11 cellular contexts compared by ENCODE assay signal in the genomic region with DNA sequence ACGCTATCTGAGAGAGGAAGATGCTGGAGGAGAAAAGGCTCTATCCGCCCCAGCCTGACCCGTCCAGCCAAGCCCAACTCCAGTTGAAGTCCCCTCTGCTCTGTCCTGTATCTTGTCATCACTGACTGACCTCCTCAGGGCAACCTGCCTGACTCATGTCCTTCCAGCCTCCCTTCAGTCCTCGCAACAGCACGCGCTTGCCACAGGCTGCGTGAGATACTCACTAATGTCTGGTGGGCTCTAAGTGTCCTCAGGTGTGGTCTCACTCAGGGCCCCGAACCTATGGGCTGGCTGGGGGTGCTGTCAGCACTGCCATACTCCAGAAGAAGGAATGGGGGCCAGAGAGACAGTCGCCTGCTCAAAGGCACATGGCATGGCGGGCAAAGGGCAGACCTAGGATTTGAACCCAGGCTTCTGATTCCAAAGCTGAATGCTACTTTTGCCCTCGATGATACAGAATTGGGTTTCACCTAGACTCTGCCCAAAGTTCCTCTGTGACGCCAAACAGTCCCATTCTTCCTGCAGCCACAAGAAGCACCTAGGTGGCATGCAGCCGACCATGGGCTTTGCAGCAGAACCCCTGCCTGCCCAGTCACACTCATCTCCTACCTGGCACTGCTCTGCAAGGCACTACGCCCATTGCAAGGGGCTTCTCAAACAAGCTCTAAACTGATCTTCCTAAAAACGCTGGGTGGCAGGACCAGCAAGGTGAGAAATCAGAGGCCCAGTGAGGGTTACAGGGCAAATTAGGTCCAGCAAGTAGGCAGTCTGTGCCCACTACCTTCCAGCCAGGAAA. TPM values are rescaled to one million over a fixed set of nuclear protein-coding genes. Genes with fewer than 3 reads are reported as not detected.
DNase-seq lines count a peak whose midpoint lies in the region; ATAC-seq and TF ChIP-seq lines count a peak whose summit lies in the region.
"Had no signal": no experiment of that assay in that cellular context is flagged by ENCODE, and none has a peak within 500 bp of the region (broad histone marks: within the 10 kb centered on the region; RNA-seq: fewer than 3 reads in every experiment).

No MANE protein-coding gene starts in this region.

- no peak for TF ChIP-seq EP300 in gastroesophageal sphincter (IDR thresholded peaks at IDR 0.05)

- H3K4me3 ChIP-seq in CD4-positive, CD25-positive, alpha-beta regulatory T cell (ENCODE audit: low read depth, low read length): peak overlapping the region; percentile 61
- no peak overlapping the region for H3K4me3 ChIP-seq in Peyer's patch
- H3K4me3 ChIP-seq in gastroesophageal sphincter: peak overlapping the region in 1 of 2 donors; percentile 4
- peak overlapping the region; percentile 53 for H3K4me3 ChIP-seq in psoas muscle
- no peak overlapping the region for H3K4me3 ChIP-seq in A673 (ENCODE audit: low read depth, low read length, poor library complexity, severe bottlenecking)
- H3K4me3 ChIP-seq: GM23248 had no signal

- H3K9me3 Mint-ChIP-seq in CD4-positive, CD25-positive, alpha-beta regulatory T cell: no peaks in the 10 kb centered on the region
- H3K9me3 Mint-ChIP-seq: activated T-helper 1 cell treated with anti-CD3 and anti-CD28 coated beads, Interleukin-12 subunit alpha, Interleukin-12 subunit beta, Interleukin-2, Interleukin-4 antibody, amounts not matched to agents 30 ng/mL and 10 ng/mL and 1 ng/mL, durations not matched to agents 14 hours and 24 hours and 36 hours had no signal

- ATAC-seq in CD4-positive, CD25-positive, alpha-beta regulatory T cell (ENCODE audit: low read depth in 2 of 2): no peak
- ATAC-seq in gastroesophageal sphincter (no peak), psoas muscle (peak in 3 of 4 donors; percentile 9 to 22 (median 20)), HG02623 (IDR thresholded peaks at IDR 0.05; ENCODE audit: unreplicated experiment) (no peak)

- no TSS peak for BruUV-seq in A673 (replicated peaks; lab: Mats Ljungman, UMichigan)

- DNase-seq in CD4-positive, CD25-positive, alpha-beta regulatory T cell: no peak
- no peak for DNase-seq in Peyer's patch
- DNase-seq in psoas muscle: peak in 1 of 2 donors; percentile 53
- DNase-seq in T-helper 9 cell: no peak
- no peak for DNase-seq in NCI-H2196 treated with DMSO at 0.1 percent for 48 hours (lab: John Stamatoyannopoulos, UW; ENCODE audit: unreplicated experiment)
- no peak for DNase-seq in A673 (ENCODE audit: low spot score)
- DNase-seq: NCI-H187 treated with DMSO at 0.1 percent for 48 hours had no signal

- peak overlapping the region; percentile 54 to 84 (median 82) for H3K4me3 Mint-ChIP-seq in CD4-positive, CD25-positive, alpha-beta regulatory T cell
- H3K4me3 Mint-ChIP-seq: activated T-helper 1 cell treated with anti-CD3 and anti-CD28 coated beads, Interleukin-12 subunit alpha, Interleukin-12 subunit beta, Interleukin-2, Interleukin-4 antibody, amounts not matched to agents 30 ng/mL and 10 ng/mL and 1 ng/mL, durations not matched to agents 14 hours and 24 hours and 36 hours had no signal

- H3K4me1 ChIP-seq in CD4-positive, CD25-positive, alpha-beta regulatory T cell (ENCODE audit: control insufficient read depth, insufficient read depth, low read length, poor library complexity, severe bottlenecking): peaks cover 100% of the 10 kb centered on the region
- H3K4me1 ChIP-seq in Peyer's patch (peaks cover 15 to 98% (median 65%) of the 10 kb centered on the region in 4 donors), gastroesophageal sphincter (peaks cover 28 to 98% (median 81%) of the 10 kb centered on the region in 3 donors), psoas muscle (peaks cover 94% of the 10 kb centered on the region), A673 (ENCODE audit: insufficient read depth, low read length, poor library complexity, severe bottlenecking) (peaks cover 8% of the 10 kb centered on the region)

- H3K27me3 Mint-ChIP-seq in CD4-positive, CD25-positive, alpha-beta regulatory T cell: no peaks in the 10 kb centered on the region

- H3K36me3 Mint-ChIP-seq in CD4-positive, CD25-positive, alpha-beta regulatory T cell: peaks cover 34% of the 10 kb centered on the region

- H3K27me3 ChIP-seq in CD4-positive, CD25-positive, alpha-beta regulatory T cell (ENCODE audit: control insufficient read depth, insufficient read depth, low read length): no peaks in the 10 kb centered on the region
- H3K27me3 ChIP-seq in Peyer's patch: no peaks in the 10 kb centered on the region
- H3K27me3 ChIP-seq in gastroesophageal sphincter: no peaks in the 10 kb centered on the region
- H3K27me3 ChIP-seq in psoas muscle (ENCODE audit: insufficient read depth in 3 of 3, low read length in 2 of 3): no peaks in the 10 kb centered on the region
- no peaks in the 10 kb centered on the region for H3K27me3 ChIP-seq in A673 (replicated peaks; ENCODE audit: insufficient read depth, low read depth, low read length, poor library complexity)

- H3K27ac Mint-ChIP-seq in CD4-positive, CD25-positive, alpha-beta regulatory T cell: peak overlapping the region; percentile 91 to 97 (median 96)

- no peak for TF ChIP-seq CTCF in Peyer's patch (IDR thresholded peaks at IDR 0.05)
- TF ChIP-seq CTCF in gastroesophageal sphincter (IDR thresholded peaks at IDR 0.05): no peak
- no peak for TF ChIP-seq CTCF in psoas muscle (IDR thresholded peaks at IDR 0.05)
- no peak for TF ChIP-seq CTCF in A673 (conservative IDR thresholded peaks at IDR 0.05; ENCODE audit: low read depth, low read length)

- H3K27ac ChIP-seq in CD4-positive, CD25-positive, alpha-beta regulatory T cell (ENCODE audit: insufficient read depth, low read length, poor library complexity, severe bottlenecking): peak overlapping the region; percentile 97
- H3K27ac ChIP-seq in Peyer's patch (peak overlapping the region; percentile 18 to 92 (median 90)), gastroesophageal sphincter (peak overlapping the region; percentile 5 to 93 (median 91)), psoas muscle (peak overlapping the region; percentile 95), A673 (ENCODE audit: low read depth, low read length, poor library complexity, severe bottlenecking) (no peak overlapping the region)
- H3K27ac ChIP-seq: GM23248 had no signal

- no peaks in the 10 kb centered on the region for H3K9me3 ChIP-seq in CD4-positive, CD25-positive, alpha-beta regulatory T cell (ENCODE audit: control insufficient read depth in 2 of 2, low read length in 2 of 2)
- no peaks in the 10 kb centered on the region for H3K9me3 ChIP-seq in Peyer's patch
- H3K9me3 ChIP-seq in gastroesophageal sphincter: no peaks in the 10 kb centered on the region
- H3K9me3 ChIP-seq in psoas muscle: no peaks in the 10 kb centered on the region
- H3K9me3 ChIP-seq in A673 (ENCODE audit: low read depth, low read length, poor library complexity, severe bottlenecking): no peaks in the 10 kb centered on the region

- peaks cover 8% of the 10 kb centered on the region for H3K36me3 ChIP-seq in CD4-positive, CD25-positive, alpha-beta regulatory T cell (ENCODE audit: control insufficient read depth, insufficient read depth, low read length)
- H3K36me3 ChIP-seq in Peyer's patch (no peaks in the 10 kb centered on the region), gastroesophageal sphincter (no peaks in the 10 kb centered on the region), psoas muscle (ENCODE audit: insufficient read depth in 1 of 2, low read depth in 1 of 2) (no peaks in the 10 kb centered on the region), A673 (ENCODE audit: insufficient read depth, low read length, poor library complexity, severe bottlenecking) (no peaks in the 10 kb centered on the region)

- no peak for TF ChIP-seq POLR2A in Peyer's patch (IDR thresholded peaks at IDR 0.05)
- no peak for TF ChIP-seq POLR2A in gastroesophageal sphincter (IDR thresholded peaks at IDR 0.05)

- CTCF ChIA-PET in A673 (lab: Charles Lee): no interaction called here

- peaks cover 34 to 98% (median 86%) of the 10 kb centered on the region in 4 donors for H3K4me1 Mint-ChIP-seq in CD4-positive, CD25-positive, alpha-beta regulatory T cell

- POLR2A ChIA-PET in A673 (lab: Charles Lee; ENCODE audit: low non-redundant PET): no interaction called here

- intact Hi-C loops in psoas muscle (cut with DNase I): loop anchor here (5.0 to 10.0 kb wide), 3 partner anchors 33 to 88 kb away; no protein-coding TSS in a partner anchor
- intact Hi-C loops in A673 (cut with micrococcal nuclease; ENCODE audit: unreplicated experiment): no loop called here

- WGBS in gastroesophageal sphincter (ENCODE audit: low coverage in 1 of 2), 2 donors: 70 to 91% methylated on average over 7 to 9 of the region's 15 CpGs
- WGBS in psoas muscle, 3 donors: 62 to 77% (median 66%) methylated on average over 15 of the region's 15 CpGs

RNA-seq across cellular contexts. Expression of gene FAM53B, which starts 8.5 kb away (rescaled TPM):
- total RNA-seq in CD4-positive, CD25-positive, alpha-beta regulatory T cell: 116 TPM
- polyA plus RNA-seq in CD4-positive, CD25-positive, alpha-beta regulatory T cell: 10 to 100 TPM in 3 of 4 donors, 1 to 10 TPM in 1; 5.8 to 22.2 (median 14.4) TPM
- total RNA-seq in Peyer's patch: 10 to 100 TPM; 72.7 to 92.1 (median 80.5) TPM
- total RNA-seq in gastroesophageal sphincter: 10 to 100 TPM; 24.5 to 33.0 (median 30.2) TPM
- 100 to 1,000 TPM in 1 of 4 donors, 10 to 100 TPM in 3; 31.0 to 142 (median 43.1) TPM for total RNA-seq in psoas muscle
- polyA plus RNA-seq in psoas muscle: 100 to 1,000 TPM in 1 of 3 donors, 10 to 100 TPM in 2; 34.9 to 178 (median 55.8) TPM
- total RNA-seq in A673 (2021): 18.3 and 19.8 TPM in 2 replicates

RNA-seq across cellular contexts. Expression of gene EEF1AKMT2, which starts 56.0 kb away (rescaled TPM):
- 15.9 TPM for total RNA-seq in CD4-positive, CD25-positive, alpha-beta regulatory T cell
- 10 to 100 TPM; 18.0 to 30.5 (median 27.0) TPM for polyA plus RNA-seq in CD4-positive, CD25-positive, alpha-beta regulatory T cell
- total RNA-seq in Peyer's patch: 10 to 100 TPM in 3 of 4 donors, 1 to 10 TPM in 1; 9.5 to 23.3 (median 18.5) TPM
- total RNA-seq in gastroesophageal sphincter: 10 to 100 TPM in 3 of 4 donors, 1 to 10 TPM in 1; 9.1 to 18.6 (median 10.5) TPM
- 10 to 100 TPM in 1 of 4 donors, 1 to 10 TPM in 3; 7.6 to 11.9 (median 9.5) TPM for total RNA-seq in psoas muscle
- 10 to 100 TPM in 1 of 3 donors, 1 to 10 TPM in 2; 3.3 to 10.6 (median 3.5) TPM for polyA plus RNA-seq in psoas muscle
- total RNA-seq in A673 (2021): 32.2 and 33.4 TPM in 2 replicates

Comparison
In these comparisons a context has a peak if more than half of its experiments do, and no peak if none do; other contexts are left out.
1. ATAC-seq: peak in psoas muscle (3 of 4); none in CD4-positive, CD25-positive, alpha-beta regulatory T cell (0 of 2), gastroesophageal sphincter (single experiment) and HG02623 (single experiment).
2. H3K4me3 ChIP-seq: peak in CD4-positive, CD25-positive, alpha-beta regulatory T cell (single experiment) and psoas muscle (single experiment); none in Peyer's patch (0 of 4) and A673 (single experiment).